In genomic region chr18:3901042-3901441, GRCh38 we compare ENCODE assay signal across 21 cellular contexts.
DNase-seq lines count a peak whose midpoint lies in the region; ATAC-seq, FAIRE-seq and TF ChIP-seq lines count a peak whose summit lies in the region.
"Had no signal": no experiment of that assay in that cellular context is flagged by ENCODE, and none has a peak within 500 bp of the region (broad histone marks: within the 10 kb centered on the region; RNA-seq: fewer than 3 reads in every experiment).

No MANE protein-coding gene starts in this region.

- peak overlapping the region; percentile 30 for H3K27ac Mint-ChIP-seq in neural crest cell (ENCODE audit: unreplicated experiment)
- H3K27ac Mint-ChIP-seq: B cell; CD4-positive, CD25-positive, alpha-beta regulatory T cell; CD8-positive, alpha-beta T cell; GM23338; H9; HFFc6 had no signal

- H3K79me1 ChIP-seq in IMR-90 (ENCODE audit: low read depth in 1 of 2, low read length in 2 of 2): no peaks in the 10 kb centered on the region

- H3K36me3 Mint-ChIP-seq in neural crest cell (ENCODE audit: low read depth): no peaks in the 10 kb centered on the region
- H3K36me3 Mint-ChIP-seq: CD4-positive, CD25-positive, alpha-beta regulatory T cell; CD8-positive, alpha-beta T cell had no signal

- H3K27me3 ChIP-seq in IMR-90 (ENCODE audit: control insufficient read depth, insufficient read depth, low read length) (no peaks in the 10 kb centered on the region), esophagus muscularis mucosa (peaks cover 0 to 7% (median 0%) of the 10 kb centered on the region in 4 donors)
- H3K27me3 ChIP-seq: BLaER1 had no signal

- no peak overlapping the region for H2AK9ac ChIP-seq in IMR-90 (replicated peaks; ENCODE audit: low read depth, low read length, poor library complexity)

- no peak overlapping the region for H3K14ac ChIP-seq in IMR-90 (replicated peaks; ENCODE audit: low read depth, low read length)

- H4K5ac ChIP-seq in IMR-90 (ENCODE audit: low read depth, low read length): no peak overlapping the region

- peaks cover 11% of the 10 kb centered on the region for H3K4me1 Mint-ChIP-seq in neural crest cell
- H3K4me1 Mint-ChIP-seq: B cell; CD4-positive, CD25-positive, alpha-beta regulatory T cell had no signal

- H3K27me3 Mint-ChIP-seq in neural crest cell (ENCODE audit: low read depth): peaks cover 6% of the 10 kb centered on the region
- H3K27me3 Mint-ChIP-seq: B cell; CD4-positive, CD25-positive, alpha-beta regulatory T cell had no signal

- H3K4me3 ChIP-seq in IMR-90 (ENCODE audit: insufficient read depth, low read depth, low read length) (no peak overlapping the region), esophagus muscularis mucosa (no peak overlapping the region)
- H3K4me3 ChIP-seq: BLaER1, GM12878, GM23338 had no signal

- no peak for TF ChIP-seq EP300 in esophagus muscularis mucosa (IDR thresholded peaks at IDR 0.05)

- H3K4ac ChIP-seq in IMR-90 (ENCODE audit: low read depth, low read length): no peak overlapping the region

- peaks cover 2% of the 10 kb centered on the region for H3K9me1 ChIP-seq in IMR-90 (ENCODE audit: insufficient read depth, low read length)

- no peak overlapping the region for H3K9ac ChIP-seq in IMR-90 (ENCODE audit: low read depth, low read length)
- H3K9ac ChIP-seq: BLaER1 had no signal

- TF ChIP-seq CTCF in IMR-90 (conservative IDR thresholded peaks at IDR 0.05; ENCODE audit: low read depth, low read length) (no peak), neural crest cell (conservative IDR thresholded peaks at IDR 0.05) (no peak), esophagus muscularis mucosa (IDR thresholded peaks at IDR 0.05) (no peak)

- H3K36me3 ChIP-seq in IMR-90 (ENCODE audit: control insufficient read depth, insufficient read depth, low read length) (no peaks in the 10 kb centered on the region), esophagus muscularis mucosa (no peaks in the 10 kb centered on the region)
- H3K36me3 ChIP-seq: BLaER1 had no signal

- H2BK20ac ChIP-seq in IMR-90 (ENCODE audit: low read depth, low read length): no peak overlapping the region; the same call in 1 of the 2 replicates

- H3K56ac ChIP-seq in IMR-90 (ENCODE audit: extremely low read depth, insufficient read depth, low read length): no peak overlapping the region

- peak overlapping the region; percentile 74 for H2BK15ac ChIP-seq in IMR-90 (ENCODE audit: low read depth, low read length)

- no TSS peak for BruUV-seq in IMR-90 (replicated peaks; lab: Mats Ljungman, UMichigan)

- no peak overlapping the region for H3K4me3 Mint-ChIP-seq in neural crest cell
- H3K4me3 Mint-ChIP-seq: B cell; CD4-positive, CD25-positive, alpha-beta regulatory T cell; CD8-positive, alpha-beta T cell; GM23338; H9; HFFc6 had no signal

- H2BK5ac ChIP-seq in IMR-90 (ENCODE audit: low read depth, low read length, poor library complexity, severe bottlenecking): peak overlapping the region; percentile 40

- ATAC-seq in IMR-90 (ENCODE audit: low read depth) (no peak), GM21737 (IDR thresholded peaks at IDR 0.05; ENCODE audit: unreplicated experiment) (no peak), left colon (no peak)
- ATAC-seq: CD8-positive, alpha-beta T cell; GM12878; GM23338; HCT116 had no signal

- no peak overlapping the region for H3K23ac ChIP-seq in IMR-90 (ENCODE audit: low read depth, low read length)

- H3K4me1 ChIP-seq in IMR-90 (ENCODE audit: control insufficient read depth, insufficient read depth, low read length) (peaks cover 6% of the 10 kb centered on the region), esophagus muscularis mucosa (no peaks in the 10 kb centered on the region)
- H3K4me1 ChIP-seq: BLaER1 had no signal

- in situ Hi-C loops in IMR-90 (cut with MboI; ENCODE audit: low sequenced_read_pairs): no loop called here

- POLR2A ChIA-PET in IMR-90 (lab: Charles Lee; ENCODE audit: unreplicated experiment): no interaction called here

- CTCF ChIA-PET in IMR-90 (lab: Yijun Ruan, JAX): interaction anchor here (0.7 kb wide), 1 partner anchor 94 kb away, joined by 3 read pairs; no protein-coding TSS in a partner anchor

- H3K9me3 Mint-ChIP-seq in neural crest cell: no peaks in the 10 kb centered on the region
- H3K9me3 Mint-ChIP-seq: CD8-positive, alpha-beta T cell; GM23338; H9; HFFc6 had no signal

- DNase-seq in IMR-90 (no peak), neural crest cell (ENCODE audit: low read depth, low spot score) (no peak), urothelium cell line (ENCODE audit: low spot score) (no peak), esophagus muscularis mucosa (ENCODE audit: extremely low spot score) (no peak), left colon (no peak)
- DNase-seq: Caco-2; CD4-positive, CD25-positive, alpha-beta regulatory T cell; CD8-positive, alpha-beta T cell; DMS153; DND-41; H9; HFFc6 had no signal

- FAIRE-seq in urothelium cell line (lab: Jason Lieb, UNC): peak; percentile 93
- FAIRE-seq: G401.6, GM12878, GM19239 had no signal

- no peaks in the 10 kb centered on the region for H3K9me3 ChIP-seq in IMR-90 (ENCODE audit: control insufficient read depth, insufficient read depth, low read length)
- no peaks in the 10 kb centered on the region for H3K9me3 ChIP-seq in esophagus muscularis mucosa
- H3K9me3 ChIP-seq: BLaER1, Caco-2 had no signal

- H4K20me1 ChIP-seq in IMR-90 (ENCODE audit: insufficient read depth, low read length): no peaks in the 10 kb centered on the region
- H4K20me1 ChIP-seq: BLaER1 had no signal

- TF ChIP-seq RAD21 in IMR-90 (IDR thresholded peaks at IDR 0.05; ENCODE audit: low read length): no peak

- no peak overlapping the region for H4K8ac ChIP-seq in IMR-90 (ENCODE audit: low read depth in 2 of 2, low read length in 2 of 2)

- no peak overlapping the region for H3K4me2 ChIP-seq in IMR-90 (ENCODE audit: low read depth, low read length)
- H3K4me2 ChIP-seq: BLaER1, GM23338 had no signal

- H3K18ac ChIP-seq in IMR-90 (ENCODE audit: low read depth, low read length): no peak overlapping the region

- H4K91ac ChIP-seq in IMR-90 (ENCODE audit: insufficient read depth, low read depth, low read length): peak overlapping the region; percentile 10; the same call in 1 of the 2 replicates

- H2BK120ac ChIP-seq in IMR-90 (ENCODE audit: low read depth, low read length): peak overlapping the region; percentile 10; the same call in 1 of the 2 replicates

- TF ChIP-seq POLR2A in IMR-90 (IDR thresholded peaks at IDR 0.05; ENCODE audit: low read depth, low read length) (no peak), esophagus muscularis mucosa (IDR thresholded peaks at IDR 0.05; ENCODE audit: low read depth) (no peak)

- peak overlapping the region; percentile 65 for H2AK5ac ChIP-seq in IMR-90 (ENCODE audit: low read depth, low read length)

- WGBS in IMR-90 (ENCODE audit: extremely low coverage in 2 of 2, insufficient read length in 1 of 2), 2 experiments: 75% methylated on average over 5 of the region's 8 CpGs; no CpG with 5 or more reads in 1 of the 2 experiments
- 87% methylated on average over 8 of the region's 8 CpGs for WGBS in esophagus muscularis mucosa

- dilution Hi-C loops in IMR-90 (cut with HindIII; ENCODE audit: low sequenced_read_pairs, unreplicated experiment): no loop called here

- H3K27ac ChIP-seq in IMR-90 (ENCODE audit: insufficient read depth, low read length) (no peak overlapping the region), esophagus muscularis mucosa (replicated peaks in 1 of 4) (no peak overlapping the region)
- H3K27ac ChIP-seq: BLaER1, C4-2B had no signal

- no peak overlapping the region for H2AFZ ChIP-seq in IMR-90 (replicated peaks; ENCODE audit: low read length, poor library complexity)
- H2AFZ ChIP-seq: GM23338 had no signal

- intact Hi-C loops in IMR-90 (cut with micrococcal nuclease) (no loop called here), esophagus muscularis mucosa (cut with DNase I) (no loop called here), left colon (cut with DNase I, micrococcal nuclease) (no loop called here)

TF ChIP-seq in IMR-90, 13 proteins besides CTCF, POLR2A, EP300 and RAD21:
- TF ChIP-seq CHD1 (IDR thresholded peaks at IDR 0.05; ENCODE audit: low read depth, low read length) (no peak), ELK1 (IDR thresholded peaks at IDR 0.05; ENCODE audit: borderline replicate concordance, low read depth, low read length) (no peak), USF2 (IDR thresholded peaks at IDR 0.05; ENCODE audit: low read depth, low read length) (no peak), BHLHE40 (IDR thresholded peaks at IDR 0.05; ENCODE audit: low read depth, low read length) (no peak), RCOR1 (IDR thresholded peaks at IDR 0.05; ENCODE audit: insufficient replicate concordance, low read length) (no peak)
